ENCODE assay signal across 15 cellular contexts in the genomic region with DNA sequence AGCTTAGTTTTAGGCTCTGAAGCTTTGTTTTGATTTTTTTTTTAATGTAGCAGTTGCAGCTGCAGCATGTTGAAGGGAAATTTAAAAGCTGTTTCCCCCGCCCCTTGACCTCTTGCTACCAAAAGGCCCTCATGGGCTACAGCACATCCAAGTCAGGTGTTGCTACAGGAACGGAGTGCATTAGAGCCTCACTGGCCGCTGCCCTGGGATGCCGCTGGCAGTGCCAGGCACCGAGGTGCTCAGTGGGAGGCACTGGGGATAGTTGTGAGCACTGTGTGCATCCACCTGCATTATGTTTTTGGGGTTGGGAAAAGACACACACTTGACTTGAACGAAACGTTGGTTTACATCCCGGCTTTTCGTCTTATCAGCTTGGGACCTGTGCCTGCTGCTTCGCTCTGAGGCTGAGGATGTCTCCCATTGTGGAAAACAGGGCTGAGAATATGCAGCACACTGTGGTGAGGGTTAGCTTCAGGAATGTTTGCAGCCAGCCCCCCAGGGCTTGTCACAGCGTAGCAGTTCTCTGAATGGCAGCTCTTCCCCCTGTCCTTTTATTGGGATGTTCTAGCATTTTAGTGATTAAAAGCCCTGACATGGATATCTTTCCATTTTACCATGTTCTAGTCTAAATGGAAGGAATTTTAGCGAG. TPM values are rescaled to one million over a fixed set of nuclear protein-coding genes. Genes with fewer than 3 reads are reported as not detected.
DNase-seq lines count a peak whose midpoint lies in the region; ATAC-seq and TF ChIP-seq lines count a peak whose summit lies in the region.
"Had no signal": no experiment of that assay in that cellular context is flagged by ENCODE, and none has a peak within 500 bp of the region (broad histone marks: within the 10 kb centered on the region; RNA-seq: fewer than 3 reads in every experiment).

No MANE protein-coding gene starts in this region.

- H3K9me3 Mint-ChIP-seq in H9 (peaks cover 0 to 5% of the 10 kb centered on the region in 2 experiments; a peak in 2 of 5 replicates), MCF 10A (ENCODE audit: unreplicated experiment) (peaks cover 7% of the 10 kb centered on the region)
- H3K9me3 Mint-ChIP-seq: activated T-helper 2 cell treated with anti-CD3 and anti-CD28 coated beads, Interferon-gamma antibody, Interleukin-2, Interleukin-4, amounts not matched to agents 10 μg/mL and 5 μg/mL and 100 μg/mL, durations not matched to agents 14 hours and 24 hours and 36 hours; central memory CD8-positive, alpha-beta T cell had no signal

- H4K91ac ChIP-seq in H9 (ENCODE audit: insufficient read length, low read depth, low read length) (no peak overlapping the region), trophoblast cell (ENCODE audit: low read depth, low read length) (no peak overlapping the region)

- no peak overlapping the region for H3K23ac ChIP-seq in H9 (ENCODE audit: insufficient read length, low read depth, low read length)
- H3K23ac ChIP-seq in trophoblast cell (ENCODE audit: low read length) = no peak overlapping the region

- H4K20me1 ChIP-seq in H9 (ENCODE audit: control insufficient read depth, insufficient read depth, insufficient read length) = no peaks in the 10 kb centered on the region

- no peak overlapping the region for H4K5ac ChIP-seq in H9 (ENCODE audit: insufficient read length, low read depth, low read length)

- H3T11ph ChIP-seq in H9 (ENCODE audit: low read length) = no peak overlapping the region

- H3K36me3 Mint-ChIP-seq in H9 (ENCODE audit: insufficient read depth in 1 of 3, low read depth in 3 of 3) (no peaks in the 10 kb centered on the region), MCF 10A (ENCODE audit: insufficient read depth, unreplicated experiment) (no peaks in the 10 kb centered on the region)

- H3K27me3 Mint-ChIP-seq in H9 (ENCODE audit: low read depth) (peaks cover 46% of the 10 kb centered on the region), MCF 10A (ENCODE audit: insufficient read depth, unreplicated experiment) (peaks cover 51% of the 10 kb centered on the region)

- H3K4ac ChIP-seq in H9 (ENCODE audit: low read depth, low read length) (no peak overlapping the region), trophoblast cell (ENCODE audit: low read depth, low read length) (no peak overlapping the region)

- H4K12ac ChIP-seq in trophoblast cell (ENCODE audit: low read depth, low read length) = no peak overlapping the region

- H2BK20ac ChIP-seq in H9 (ENCODE audit: low read depth, low read length, poor library complexity, severe bottlenecking) = no peak overlapping the region

- H3K27me3 ChIP-seq in H9 (ENCODE audit: insufficient read depth, low read length) = no peaks in the 10 kb centered on the region
- peaks cover 13% of the 10 kb centered on the region for H3K27me3 ChIP-seq in iPS-20b (ENCODE audit: insufficient read depth, low read length)
- H3K27me3 ChIP-seq in trophoblast cell (ENCODE audit: insufficient read depth, low read length) = no peaks in the 10 kb centered on the region
- H3K27me3 ChIP-seq in foreskin keratinocyte = no peaks in the 10 kb centered on the region

- no peaks in the 10 kb centered on the region; the same call in 1 of the 2 replicates for H3K4me1 ChIP-seq in H9 (ENCODE audit: insufficient read depth, low read length)
- 0 out of 2 replicates have a peak, but pooled peaks cover 5% of the 10 kb centered on the region for H3K4me1 ChIP-seq in iPS-20b (ENCODE audit: insufficient read depth, low read length)
- peaks cover 0 to 3% of the 10 kb centered on the region in 2 experiments for H3K4me1 ChIP-seq in trophoblast cell (ENCODE audit: control insufficient read depth in 1 of 2, insufficient read depth in 2 of 2, low read length in 2 of 2)
- H3K4me1 ChIP-seq in foreskin keratinocyte = no peaks in the 10 kb centered on the region

- ATAC-seq in foreskin keratinocyte (no peak), omental fat pad (ENCODE audit: low FRiP score) (no peak)
- ATAC-seq: activated CD4-positive, CD25-positive, alpha-beta regulatory T cell treated with anti-CD3 and anti-CD28 coated beads, Interleukin-2, amount 50 U/mL, for 24 hours; left colon had no signal

- H3K18ac ChIP-seq in H9 (ENCODE audit: insufficient read length, low read depth, low read length) (no peak overlapping the region), trophoblast cell (ENCODE audit: low read length) (no peak overlapping the region)

- H3K4me1 Mint-ChIP-seq in H9 (peaks cover 15 to 18% of the 10 kb centered on the region in 2 experiments), MCF 10A (ENCODE audit: insufficient read depth, unreplicated experiment) (peaks cover 12% of the 10 kb centered on the region)
- H3K4me1 Mint-ChIP-seq: central memory CD8-positive, alpha-beta T cell had no signal

- no peak for DNase-seq in H9
- DNase-seq in SK-N-MC (ENCODE audit: low read depth, low spot score) = no peak
- DNase-seq in trophoblast cell = no peak
- DNase-seq in foreskin keratinocyte = no peak
- no peak for DNase-seq in MCF 10A (ENCODE audit: unreplicated experiment)
- DNase-seq in omental fat pad (ENCODE audit: low spot score) = no peak
- DNase-seq: GOT3, left colon had no signal

- peak overlapping the region; percentile 38 for H3K4me2 ChIP-seq in H9 (ENCODE audit: insufficient read depth, insufficient read length, low read length)
- peak overlapping the region; percentile 53 for H3K4me2 ChIP-seq in trophoblast cell (ENCODE audit: low read length)

- no peak overlapping the region for H2BK12ac ChIP-seq in H9 (ENCODE audit: insufficient read length, low read depth, low read length)
- no peak overlapping the region for H2BK12ac ChIP-seq in trophoblast cell (ENCODE audit: low read length)

- TF ChIP-seq CTCF in H9 (conservative IDR thresholded peaks at IDR 0.05) (no peak), foreskin keratinocyte (conservative IDR thresholded peaks at IDR 0.05) (no peak), MCF 10A (IDR thresholded peaks at IDR 0.05; ENCODE audit: unreplicated experiment) (no peak), omental fat pad (IDR thresholded peaks at IDR 0.05) (no peak)

- H3K9ac ChIP-seq in H9 (ENCODE audit: extremely low read depth, insufficient read length, low read length) (no peak overlapping the region), SK-N-MC (ENCODE audit: insufficient read length) (peak overlapping the region; percentile 54), iPS-20b (ENCODE audit: low read depth, low read length) (peak overlapping the region; percentile 62; the same call in 1 of the 2 replicates), trophoblast cell (ENCODE audit: low read length) (no peak overlapping the region)

- H2BK120ac ChIP-seq in H9 (ENCODE audit: low read depth, low read length, poor library complexity, severe bottlenecking) (no peak overlapping the region), trophoblast cell (ENCODE audit: insufficient read depth, low read length, poor library complexity) (no peak overlapping the region)

- WGBS in H9 (ENCODE audit: extremely low coverage, insufficient read length, low lambda C conversion rate) = no CpG with 5 or more reads among the region's 12 CpGs
- no CpG with 5 or more reads among the region's 12 CpGs for WGBS in trophoblast cell (ENCODE audit: extremely low coverage, insufficient coverage, insufficient read length)

- peak overlapping the region; percentile 70 for H3K4me3 ChIP-seq in SK-N-MC
- H3K4me3 ChIP-seq in iPS-20b (ENCODE audit: low read length) = peak overlapping the region; percentile 73
- H3K4me3 ChIP-seq in trophoblast cell (ENCODE audit: low read depth, low read length) = no peak overlapping the region
- H3K4me3 ChIP-seq: skin epidermis had no signal

- no peak overlapping the region for H2BK15ac ChIP-seq in H9 (ENCODE audit: low read depth, low read length)

- peak overlapping the region; percentile 53 to 73 for H3K4me3 Mint-ChIP-seq in H9
- no peak overlapping the region for H3K4me3 Mint-ChIP-seq in MCF 10A (ENCODE audit: unreplicated experiment)
- H3K4me3 Mint-ChIP-seq: central memory CD8-positive, alpha-beta T cell had no signal

- H2AFZ ChIP-seq in H9 (ENCODE audit: low read length) (no peak overlapping the region), trophoblast cell (ENCODE audit: insufficient read depth, low read length, poor library complexity) (no peak overlapping the region)

- H3K23me2 ChIP-seq in H9 (ENCODE audit: insufficient read length, low read depth, low read length, poor library complexity, severe bottlenecking) = no peaks in the 10 kb centered on the region

- intact Hi-C loops in MCF 10A (cut with micrococcal nuclease) = loop anchor here (1.0 to 2.0 kb wide), 3 partner anchors 99 to 1036 kb away; no protein-coding TSS in a partner anchor

- H3K14ac ChIP-seq in H9 (ENCODE audit: insufficient read depth, low read length) (no peak overlapping the region), trophoblast cell (ENCODE audit: low read length) (no peak overlapping the region)

- no peak overlapping the region for H2BK5ac ChIP-seq in H9 (ENCODE audit: insufficient read length, low read length)
- H2BK5ac ChIP-seq in trophoblast cell (ENCODE audit: low read depth, low read length, poor library complexity) = no peak overlapping the region

- H3K27ac ChIP-seq in H9 (ENCODE audit: insufficient read length, low read depth, low read length) = no peak overlapping the region
- no peak overlapping the region for H3K27ac ChIP-seq in SK-N-MC
- H3K27ac ChIP-seq in iPS-20b (ENCODE audit: low read length) = no peak overlapping the region
- H3K27ac ChIP-seq in trophoblast cell (ENCODE audit: low read depth, low read length) = no peak overlapping the region
- H3K27ac ChIP-seq in foreskin keratinocyte = no peak overlapping the region
- H3K27ac ChIP-seq: skin epidermis had no signal

- no peak overlapping the region for H4K8ac ChIP-seq in H9 (replicated peaks; ENCODE audit: insufficient read length, low read depth, low read length)
- H4K8ac ChIP-seq in trophoblast cell (ENCODE audit: low read depth, low read length) = no peak overlapping the region

- CTCF ChIA-PET in MCF 10A (lab: Yijun Ruan, JAX) = interaction anchor here (0.6 to 6.2 kb wide), 42 partner anchors 8 to 1265 kb away, joined by 3 to 59 read pairs (median 5); no protein-coding TSS in a partner anchor

- H3K9me3 ChIP-seq in H9 (ENCODE audit: control insufficient read depth, low read depth, low read length) (no peaks in the 10 kb centered on the region), SK-N-MC (ENCODE audit: low read depth, low read length) (no peaks in the 10 kb centered on the region), iPS-20b (ENCODE audit: insufficient read depth, low read depth, low read length) (no peaks in the 10 kb centered on the region), trophoblast cell (ENCODE audit: insufficient read depth, low read depth, low read length) (peaks cover 1% of the 10 kb centered on the region)

- H2AK5ac ChIP-seq in H9 (ENCODE audit: insufficient read length, low read length) (no peak overlapping the region), trophoblast cell (ENCODE audit: low read length) (no peak overlapping the region)

- POLR2A ChIA-PET in MCF 10A (lab: Yijun Ruan, JAX) = interaction anchor here (0.6 to 1.0 kb wide), 6 partner anchors 9 to 1074 kb away, joined by 3 to 6 read pairs (median 4); no protein-coding TSS in a partner anchor

- H3K79me2 ChIP-seq in H9 (ENCODE audit: insufficient read depth, low read length) (no peaks in the 10 kb centered on the region), trophoblast cell (ENCODE audit: control insufficient read depth, insufficient read depth, low read length, poor library complexity) (no peaks in the 10 kb centered on the region)

- no TSS peak for BruUV-seq in MCF 10A (replicated peaks; lab: Mats Ljungman, UMichigan)

- H3K56ac ChIP-seq in H9 (ENCODE audit: insufficient read length, low read depth, low read length) = no peak overlapping the region

- no peak overlapping the region; a peak in 1 of 7 replicates for H3K27ac Mint-ChIP-seq in H9
- no peak overlapping the region for H3K27ac Mint-ChIP-seq in MCF 10A (ENCODE audit: low read depth, unreplicated experiment)
- H3K27ac Mint-ChIP-seq: activated T-helper 2 cell treated with anti-CD3 and anti-CD28 coated beads, Interferon-gamma antibody, Interleukin-2, Interleukin-4, amounts not matched to agents 10 μg/mL and 5 μg/mL and 100 μg/mL, durations not matched to agents 14 hours and 24 hours and 36 hours had no signal

- no peaks in the 10 kb centered on the region for H3K79me1 ChIP-seq in H9 (ENCODE audit: insufficient read depth, low read depth, low read length, poor library complexity, severe bottlenecking)
- no peaks in the 10 kb centered on the region for H3K79me1 ChIP-seq in trophoblast cell (ENCODE audit: low read length)

- no peaks in the 10 kb centered on the region for H3K36me3 ChIP-seq in SK-N-MC (ENCODE audit: insufficient read depth, low read length)
- no peaks in the 10 kb centered on the region for H3K36me3 ChIP-seq in iPS-20b (ENCODE audit: insufficient read depth, low read depth, low read length)
- H3K36me3 ChIP-seq in trophoblast cell (ENCODE audit: control insufficient read depth in 1 of 2, insufficient read depth in 2 of 2, low read length in 2 of 2) = no peaks in the 10 kb centered on the region

RNA-seq across cellular contexts. Expression of gene DCDC2C, which starts 24.1 kb away (rescaled TPM):
- not detected in 2 replicates for total RNA-seq in H9 (2021)
- not detected in 2 replicates for polyA plus RNA-seq in trophoblast cell (2013)
- not detected in 2 replicates for total RNA-seq in foreskin keratinocyte
- not detected in 2 replicates for polyA plus RNA-seq in foreskin keratinocyte
- not detected in 2 replicates for total RNA-seq in MCF 10A (2022)
- 1 to 10 TPM in 1 of 4 donors, under 1 TPM in 1, not detected in 2; 0.31 to 1.4 TPM for total RNA-seq in omental fat pad
- total RNA-seq: activated T-helper 2 cell treated with anti-CD3 and anti-CD28 coated beads, Interferon-gamma antibody, Interleukin-2, Interleukin-4, amounts not matched to agents 10 μg/mL and 5 μg/mL and 100 μg/mL, durations not matched to agents 14 hours and 24 hours and 36 hours; left colon; posterior vena cava had no signal
- polyA plus RNA-seq: adipose tissue had no signal

Comparison
In these comparisons a context has a peak if more than half of its experiments do, and no peak if none do; other contexts are left out.
1. H3K9ac ChIP-seq: peak in SK-N-MC (single experiment) and iPS-20b (single experiment); none in H9 (single experiment) and trophoblast cell (single experiment).